Comparison of ENCODE assay signal across 30 cellular contexts in the genomic region with DNA sequence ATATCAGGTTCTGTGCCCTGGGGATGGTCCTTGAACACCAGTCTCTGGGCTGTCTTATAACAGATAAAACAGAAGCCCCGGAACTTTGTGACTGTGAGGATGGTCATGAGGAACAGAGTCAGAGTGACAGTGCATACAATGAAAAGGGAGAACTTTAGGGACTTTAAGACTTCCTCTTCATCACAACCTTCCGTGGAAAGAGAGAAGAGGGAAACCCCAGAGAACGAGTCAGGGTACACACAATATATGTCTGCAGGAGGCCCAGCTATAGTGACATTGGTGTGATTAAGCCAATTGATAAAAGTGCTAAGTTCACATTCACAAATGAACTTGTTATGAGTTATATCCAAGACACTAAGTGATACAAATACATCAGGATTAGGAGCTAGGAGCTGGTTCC.
"Had no signal": no experiment of that assay in that cellular context is flagged by ENCODE, and none has a peak within 500 bp of the region (broad histone marks: within the 10 kb centered on the region; RNA-seq: fewer than 3 reads in every experiment).

No MANE protein-coding gene starts in this region.

- H3K27me3 ChIP-seq: brain microvascular endothelial cell, esophagus muscularis mucosa, heart left ventricle, neural progenitor cell, right atrium auricular region, uterus had no signal

- FAIRE-seq: astrocyte, colon had no signal

- H3K4me1 ChIP-seq: foreskin keratinocyte, neural progenitor cell, parathyroid adenoma, uterus had no signal

- H3K9me3 ChIP-seq: esophagus muscularis mucosa, heart left ventricle, lower lobe of right lung, right atrium auricular region, uterus had no signal

- H3K36me3 ChIP-seq: brain microvascular endothelial cell, esophagus muscularis mucosa, neural progenitor cell, right atrium auricular region, uterus had no signal

- H3K27ac ChIP-seq: brain microvascular endothelial cell, esophagus muscularis mucosa, foreskin keratinocyte, lower lobe of right lung, neural progenitor cell, parathyroid adenoma, uterus had no signal

- DNase-seq: activated CD4-positive, alpha-beta T cell treated with anti-CD3 and anti-CD28 coated beads for 4 hours; activated CD4-positive, alpha-beta T cell treated with anti-CD3 and anti-CD28 coated beads, Interleukin-2, amount 50 U/mL, for 48 hours; activated CD4-positive, CD25-positive, alpha-beta regulatory T cell; activated naive CD4-positive, alpha-beta T cell treated with Interleukin-2 at 50 U/mL for 16 hours; activated naive CD8-positive, alpha-beta T cell treated with anti-CD3 and anti-CD28 coated beads, Interleukin-2, amount 10 ng/mL, durations not matched to agents 7 days and 5 days; activated T-cell treated with anti-CD3 and anti-CD28 coated beads, Interleukin-2, amount 50 U/mL, for 48 hours; amniotic stem cell; brain microvascular endothelial cell; dermis blood vessel endothelial cell; effector CD4-positive, alpha-beta T cell; foreskin keratinocyte; heart left ventricle; lower lobe of right lung; mesenchymal stem cell; natural killer cell; occipital lobe; stimulated activated CD4-positive, alpha-beta T cell treated with anti-CD3 and anti-CD28 coated beads, Interleukin-15, amount 100 ng/mL, for 24 hours; stimulated activated CD4-positive, alpha-beta T cell treated with anti-CD3 and anti-CD28 coated beads, Interleukin-2, amount 100 ng/mL, for 24 hours; stimulated activated naive CD4-positive, alpha-beta T cell; T-helper 17 cell; T1000; uterus had no signal

- H3K4me3 ChIP-seq: esophagus muscularis mucosa, heart left ventricle, lower lobe of right lung, neural progenitor cell, right atrium auricular region, uterus had no signal

- ATAC-seq: foreskin keratinocyte, heart left ventricle, left lobe of liver, lower lobe of right lung, natural killer cell, SK-N-SH treated with all-trans-retinoic acid at 6 μM for 48 hours, T-helper 17 cell had no signal
